In genomic region chr6:116136933-116137340, GRCh38 we compare ENCODE assay signal across 17 cellular contexts. TPM values are rescaled to one million over a fixed set of nuclear protein-coding genes. Genes with fewer than 3 reads are reported as not detected.
DNase-seq lines count a peak whose midpoint lies in the region; ATAC-seq and TF ChIP-seq lines count a peak whose summit lies in the region.
"Had no signal": no experiment of that assay in that cellular context is flagged by ENCODE, and none has a peak within 500 bp of the region (broad histone marks: within the 10 kb centered on the region; RNA-seq: fewer than 3 reads in every experiment).

No MANE protein-coding gene starts in this region.

- peaks cover 38% of the 10 kb centered on the region for H3K36me3 Mint-ChIP-seq in CD4-positive, CD25-positive, alpha-beta regulatory T cell
- H3K36me3 Mint-ChIP-seq in activated naive CD8-positive, alpha-beta T cell treated with anti-CD3 and anti-CD28 coated beads for 36 hours = peaks cover 10% of the 10 kb centered on the region

- no peak for TF ChIP-seq CTCF in osteoblast (IDR thresholded peaks at IDR 0.05; ENCODE audit: extremely low read depth, low read depth, low read length)
- TF ChIP-seq CTCF in stomach (IDR thresholded peaks at IDR 0.05) = no peak

- peaks cover 3% of the 10 kb centered on the region for H3K36me3 ChIP-seq in CD4-positive, CD25-positive, alpha-beta regulatory T cell (ENCODE audit: control insufficient read depth, insufficient read depth, low read length)
- no peaks in the 10 kb centered on the region for H3K36me3 ChIP-seq in osteoblast (ENCODE audit: insufficient read depth, low read length)
- H3K36me3 ChIP-seq in stomach = peaks cover 0 to 8% (median 6%) of the 10 kb centered on the region in 4 donors

- peak overlapping the region; percentile 65 for H3K4me2 ChIP-seq in osteoblast (ENCODE audit: insufficient read depth, low read length)
- H3K4me2 ChIP-seq: smooth muscle cell had no signal

- peak overlapping the region; percentile 77 for H2AFZ ChIP-seq in osteoblast (ENCODE audit: low read length)

- peak in 1 of 3 donors; percentile 41 for DNase-seq in CD4-positive, CD25-positive, alpha-beta regulatory T cell
- peak; percentile 14 for DNase-seq in activated naive CD8-positive, alpha-beta T cell treated with anti-CD3 and anti-CD28 coated beads for 36 hours
- DNase-seq in osteoblast (ENCODE audit: insufficient read length, low spot score, missing footprints) (peak; percentile 65), NCI-H510A treated with DMSO at 0.1 percent for 48 hours (lab: John Stamatoyannopoulos, UW) (no peak), AG08396 (ENCODE audit: low spot score) (no peak), stomach (no peak)
- DNase-seq: AML-193, DMS79 treated with DMSO at 0.1 percent for 48 hours, Karpas-422, mesenchymal stem cell, NCI-H2029 treated with DMSO at 0.1 percent for 48 hours, Right ventricle myocardium superior had no signal

- H3K27me3 Mint-ChIP-seq in CD4-positive, CD25-positive, alpha-beta regulatory T cell = no peaks in the 10 kb centered on the region
- no peaks in the 10 kb centered on the region for H3K27me3 Mint-ChIP-seq in activated naive CD8-positive, alpha-beta T cell treated with anti-CD3 and anti-CD28 coated beads for 36 hours

- peaks cover 0 to 1% (median 0%) of the 10 kb centered on the region in 7 donors for H3K9me3 Mint-ChIP-seq in CD4-positive, CD25-positive, alpha-beta regulatory T cell
- H3K9me3 Mint-ChIP-seq in activated naive CD8-positive, alpha-beta T cell treated with anti-CD3 and anti-CD28 coated beads for 36 hours = no peaks in the 10 kb centered on the region
- H3K9me3 Mint-ChIP-seq: T-helper 2 cell treated with Interferon-gamma antibody and Interleukin-4, amounts not matched to agents 5 μg/mL and 100 μg/mL, for 36 hours had no signal

- H3K79me2 ChIP-seq in osteoblast (ENCODE audit: insufficient read depth, low read length) = no peaks in the 10 kb centered on the region

- no peak overlapping the region for H3K4me3 Mint-ChIP-seq in CD4-positive, CD25-positive, alpha-beta regulatory T cell
- no peak overlapping the region for H3K4me3 Mint-ChIP-seq in activated naive CD8-positive, alpha-beta T cell treated with anti-CD3 and anti-CD28 coated beads for 36 hours
- H3K4me3 Mint-ChIP-seq: T-helper 2 cell treated with Interferon-gamma antibody and Interleukin-4, amounts not matched to agents 5 μg/mL and 100 μg/mL, for 36 hours had no signal

- no peaks in the 10 kb centered on the region for H4K20me1 ChIP-seq in osteoblast (ENCODE audit: insufficient read depth, low read length)

- WGBS in stomach, 5 donors = 69 to 86% (median 83%) methylated on average over 5 of the region's 5 CpGs

- no peak overlapping the region for H3K4me3 ChIP-seq in CD4-positive, CD25-positive, alpha-beta regulatory T cell (ENCODE audit: low read depth, low read length)
- H3K4me3 ChIP-seq in osteoblast (ENCODE audit: insufficient read depth, low read length) (peak overlapping the region; percentile 26), stomach (no peak overlapping the region)
- H3K4me3 ChIP-seq: smooth muscle cell had no signal

- peak; percentile 8 to 11 for ATAC-seq in CD4-positive, CD25-positive, alpha-beta regulatory T cell (ENCODE audit: low read depth in 2 of 2)
- peak; percentile 45 for ATAC-seq in HG02642 (IDR thresholded peaks at IDR 0.05; ENCODE audit: poor library complexity, unreplicated experiment)
- no peak for ATAC-seq in HG02588 (IDR thresholded peaks at IDR 0.05; ENCODE audit: unreplicated experiment)

- H3K27ac ChIP-seq in CD4-positive, CD25-positive, alpha-beta regulatory T cell (ENCODE audit: insufficient read depth, low read length, poor library complexity, severe bottlenecking) = no peak overlapping the region
- H3K27ac ChIP-seq in osteoblast (ENCODE audit: low read depth, low read length) (peak overlapping the region; percentile 62), stomach (no peak overlapping the region)

- TF ChIP-seq POLR2A in stomach (IDR thresholded peaks at IDR 0.05) = no peak

- TF ChIP-seq EP300 in stomach (IDR thresholded peaks at IDR 0.05) = no peak

- H3K27me3 ChIP-seq in CD4-positive, CD25-positive, alpha-beta regulatory T cell (ENCODE audit: control insufficient read depth, insufficient read depth, low read length) = no peaks in the 10 kb centered on the region
- no peaks in the 10 kb centered on the region for H3K27me3 ChIP-seq in osteoblast (ENCODE audit: insufficient read depth, low read length)
- H3K27me3 ChIP-seq in stomach = no peaks in the 10 kb centered on the region

- H3K4me1 ChIP-seq in CD4-positive, CD25-positive, alpha-beta regulatory T cell (ENCODE audit: control insufficient read depth, insufficient read depth, low read length, poor library complexity, severe bottlenecking) = no peaks in the 10 kb centered on the region
- peaks cover 18% of the 10 kb centered on the region for H3K4me1 ChIP-seq in osteoblast (ENCODE audit: insufficient read depth, low read length)
- H3K4me1 ChIP-seq in stomach = no peaks in the 10 kb centered on the region

- H3K4me1 Mint-ChIP-seq in CD4-positive, CD25-positive, alpha-beta regulatory T cell = peaks cover 0 to 15% (median 8%) of the 10 kb centered on the region in 4 donors
- peaks cover 12% of the 10 kb centered on the region for H3K4me1 Mint-ChIP-seq in activated naive CD8-positive, alpha-beta T cell treated with anti-CD3 and anti-CD28 coated beads for 36 hours

- intact Hi-C loops in stomach (cut with DNase I; ENCODE audit: low total_unique reads) = no loop called here

- H3K27ac Mint-ChIP-seq in CD4-positive, CD25-positive, alpha-beta regulatory T cell = peak overlapping the region in 1 of 3 donors; percentile 16
- peak overlapping the region; percentile 67 for H3K27ac Mint-ChIP-seq in activated naive CD8-positive, alpha-beta T cell treated with anti-CD3 and anti-CD28 coated beads for 36 hours
- H3K27ac Mint-ChIP-seq: T-helper 2 cell treated with Interferon-gamma antibody and Interleukin-4, amounts not matched to agents 5 μg/mL and 100 μg/mL, for 36 hours had no signal

- H3K9me3 ChIP-seq in CD4-positive, CD25-positive, alpha-beta regulatory T cell (ENCODE audit: control insufficient read depth in 2 of 2, low read length in 2 of 2) = no peaks in the 10 kb centered on the region
- H3K9me3 ChIP-seq in osteoblast (ENCODE audit: low read depth, low read length) = no peaks in the 10 kb centered on the region
- no peaks in the 10 kb centered on the region for H3K9me3 ChIP-seq in stomach

RNA-seq across cellular contexts. Expression of gene COL10A1, which starts 11.0 kb away (rescaled TPM):
- not detected for total RNA-seq in CD4-positive, CD25-positive, alpha-beta regulatory T cell
- not detected for polyA plus RNA-seq in CD4-positive, CD25-positive, alpha-beta regulatory T cell
- not detected for total RNA-seq in activated naive CD8-positive, alpha-beta T cell treated with anti-CD3 and anti-CD28 coated beads for 36 hours
- total RNA-seq in osteoblast (36.2 and 83.7 TPM in 2 replicates), stomach (under 1 TPM in 1 of 5 donors, not detected in 4; 0.37 TPM)
- polyA plus RNA-seq in stomach = not detected
- total RNA-seq: activated CD8-positive, alpha-beta memory T cell treated with anti-CD3 and anti-CD28 coated beads for 36 hours; Right ventricle myocardium superior had no signal
- polyA plus RNA-seq: smooth muscle cell had no signal

RNA-seq across cellular contexts. Expression of gene NT5DC1, which starts 36.3 kb away (rescaled TPM):
- 32.4 TPM for total RNA-seq in CD4-positive, CD25-positive, alpha-beta regulatory T cell
- 10 to 100 TPM; 57.9 to 80.2 (median 66.9) TPM for polyA plus RNA-seq in CD4-positive, CD25-positive, alpha-beta regulatory T cell
- total RNA-seq in activated naive CD8-positive, alpha-beta T cell treated with anti-CD3 and anti-CD28 coated beads for 36 hours = 10 to 100 TPM; 42.6 to 47.1 TPM
- total RNA-seq in osteoblast (7.2 and 13.6 TPM in 2 replicates), stomach (100 to 1,000 TPM in 1 of 5 donors, 10 to 100 TPM in 4; 15.6 to 136 (median 22.9) TPM)
- 10 to 100 TPM in 2 of 3 donors, 1 to 10 TPM in 1; 8.0 to 14.7 (median 12.7) TPM for polyA plus RNA-seq in stomach

Comparison
In these comparisons a context has a peak if more than half of its experiments do, and no peak if none do; other contexts are left out.
1. DNase-seq: peak in activated naive CD8-positive, alpha-beta T cell treated with anti-CD3 and anti-CD28 coated beads for 36 hours (single experiment) and osteoblast (single experiment); none in NCI-H510A treated with DMSO at 0.1 percent for 48 hours (single experiment), AG08396 (single experiment) and stomach (single experiment).
2. RNA of gene COL10A1, which starts 11.0 kb away (total RNA-seq): 36.2 to 83.7 TPM in osteoblast; not detected in CD4-positive, CD25-positive, alpha-beta regulatory T cell (single experiment), not detected in activated naive CD8-positive, alpha-beta T cell treated with anti-CD3 and anti-CD28 coated beads for 36 hours and 0.37 TPM in stomach; every median in the first group is over 10 times any median in the second.